ENCODE assay signal across 9 cellular contexts in genomic region chr7:101714097-101714496, GRCh38.
"Had no signal": no experiment of that assay in that cellular context is flagged by ENCODE, and none has a peak within 500 bp of the region (broad histone marks: within the 10 kb centered on the region; RNA-seq: fewer than 3 reads in every experiment).

No MANE protein-coding gene starts in this region.

- H3K4me1 ChIP-seq: HAP-1 had no signal

- H3K4me2 ChIP-seq: GM23338, KMS-11 had no signal

- H3K27ac ChIP-seq: HL-60, KMS-11 had no signal

- H3K4me3 ChIP-seq: GM23338, HAP-1 had no signal

- ATAC-seq: GM23338, HCT116 had no signal

- H3K36me3 ChIP-seq: HAP-1 had no signal

- H3K9me3 ChIP-seq: HAP-1 had no signal

- H3K9ac ChIP-seq: KMS-11 had no signal

- DNase-seq: H7, HFFc6, IMR-90, KBM-7 had no signal

- H2AFZ ChIP-seq: GM23338 had no signal
